21 cellular contexts compared by ENCODE assay signal in the genomic region with DNA sequence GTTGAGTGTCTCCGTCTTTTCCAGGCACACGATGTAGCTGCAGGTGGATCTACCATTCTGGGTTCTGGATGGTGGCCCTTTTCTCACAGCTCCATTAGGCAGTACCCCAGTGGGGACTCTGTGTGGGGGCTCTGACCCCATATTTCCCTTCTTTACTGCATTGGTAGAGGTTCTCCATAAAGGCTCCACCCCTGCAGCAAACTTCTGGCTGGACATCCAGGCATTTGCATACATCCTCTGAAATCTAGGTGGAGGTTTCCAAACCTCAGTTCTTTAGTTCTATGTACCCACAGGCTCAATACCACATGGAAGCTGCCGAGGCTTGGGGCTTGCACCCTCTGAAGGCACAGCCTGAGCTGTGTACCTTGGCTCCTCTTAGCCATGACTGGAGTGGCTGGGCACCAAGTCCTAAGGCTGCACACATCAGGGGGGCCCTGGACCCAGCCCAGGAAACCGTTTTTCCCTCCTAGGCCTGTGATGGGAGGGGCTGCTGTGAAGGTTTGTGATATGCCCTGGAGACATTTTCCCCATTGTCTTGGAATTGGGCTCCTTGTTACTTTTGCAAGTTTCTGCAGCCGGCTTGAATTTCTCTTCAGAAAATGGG. TPM values are rescaled to one million over a fixed set of nuclear protein-coding genes. Genes with fewer than 3 reads are reported as not detected.
A peak's percentile ranks its signal among the peaks of the same experiment; 100 is the strongest.
DNase-seq lines count a peak whose midpoint lies in the region; ATAC-seq and TF ChIP-seq lines count a peak whose summit lies in the region.
"Had no signal": no experiment of that assay in that cellular context is flagged by ENCODE, and none has a peak within 500 bp of the region (broad histone marks: within the 10 kb centered on the region; RNA-seq: fewer than 3 reads in every experiment).

No MANE protein-coding gene starts in this region.

- no peak for TF ChIP-seq POLR2A in transverse colon (IDR thresholded peaks at IDR 0.05)

- H3K27ac Mint-ChIP-seq in CD4-positive, alpha-beta T cell, result peak overlapping the region; percentile 89
- H3K27ac Mint-ChIP-seq in activated CD8-positive, alpha-beta T cell treated with anti-CD3 and anti-CD28 coated beads for 36 hours, result peak overlapping the region; percentile 99
- H3K27ac Mint-ChIP-seq: nephron had no signal

- H3K27ac ChIP-seq in CD4-positive, alpha-beta T cell (ENCODE audit: low read depth, low read length), result no peak overlapping the region
- H3K27ac ChIP-seq in right cardiac atrium (ENCODE audit: low read length) (no peak overlapping the region), transverse colon (peak overlapping the region in 2 of 4 donors; percentile 2 to 40)
- H3K27ac ChIP-seq: breast epithelium, foreskin keratinocyte, GM23248, lower lobe of right lung had no signal

- no peak for TF ChIP-seq CTCF in CD4-positive, alpha-beta T cell (IDR thresholded peaks at IDR 0.05)
- TF ChIP-seq CTCF in activated CD8-positive, alpha-beta T cell treated with anti-CD3 and anti-CD28 coated beads for 36 hours (IDR thresholded peaks at IDR 0.05), result no peak
- TF ChIP-seq CTCF in transverse colon (IDR thresholded peaks at IDR 0.05), result no peak

- no peaks in the 10 kb centered on the region for H3K9me3 ChIP-seq in CD4-positive, alpha-beta T cell (ENCODE audit: control insufficient read depth, low read length)
- H3K9me3 ChIP-seq in right cardiac atrium (ENCODE audit: control insufficient read depth, low read length) (no peaks in the 10 kb centered on the region), transverse colon (no peaks in the 10 kb centered on the region)
- H3K9me3 ChIP-seq: breast epithelium, lower lobe of right lung had no signal

- in situ Hi-C loops in transverse colon (cut with MboI; ENCODE audit: low pct_ligation_motif_present in 1 of 4, low pct_unique_long_range_greater_than_20kb in 1 of 4, low sequenced_read_pairs in 3 of 4), result no loop called here

- H3K36me3 ChIP-seq in transverse colon, result no peaks in the 10 kb centered on the region
- H3K36me3 ChIP-seq: breast epithelium, lower lobe of right lung had no signal

- 76% methylated on average over 5 of the region's 5 CpGs for WGBS in right cardiac atrium
- WGBS in transverse colon (ENCODE audit: low coverage in 1 of 2), 2 donors, result 83% methylated on average over 5 of the region's 5 CpGs; no CpG with 5 or more reads in 1 of the 2 donors

- CTCF ChIA-PET in CD4-positive, alpha-beta T cell (lab: Charles Lee), result no interaction called here
- CTCF ChIA-PET in activated CD8-positive, alpha-beta T cell treated with anti-CD3 and anti-CD28 coated beads for 36 hours (lab: Charles Lee), result no interaction called here

- H3K27me3 Mint-ChIP-seq in CD4-positive, alpha-beta T cell, result no peaks in the 10 kb centered on the region
- H3K27me3 Mint-ChIP-seq in activated CD8-positive, alpha-beta T cell treated with anti-CD3 and anti-CD28 coated beads for 36 hours, result no peaks in the 10 kb centered on the region

- DNase-seq in CD4-positive, alpha-beta T cell, result no peak
- DNase-seq in ELF-1 (ENCODE audit: low read depth, low spot score), result peak; percentile 54
- DNase-seq in activated CD8-positive, alpha-beta T cell treated with anti-CD3 and anti-CD28 coated beads for 36 hours, result no peak
- peak in 1 of 3 donors; percentile 58 for DNase-seq in right cardiac atrium
- DNase-seq in AG08396 (ENCODE audit: low spot score), result no peak
- no peak for DNase-seq in transverse colon
- no peak for DNase-seq in GM03348 (ENCODE audit: low spot score)
- no peak for DNase-seq in epidermal melanocyte (ENCODE audit: insufficient read length, low spot score)
- DNase-seq: activated CD4-positive, alpha-beta T cell treated with anti-CD3 and anti-CD28 coated beads, Interleukin-2, amount 50 U/mL, for 1 hour; activated gamma-delta T cell; C1 segment of cervical spinal cord; DMS79; effector CD4-positive, alpha-beta T cell; foreskin keratinocyte; GM23248; lower lobe of right lung; NCI-H1417 treated with DMSO at 0.1 percent for 48 hours; NCI-H345; SHP77 had no signal

- H3K9me3 Mint-ChIP-seq in CD4-positive, alpha-beta T cell, result no peaks in the 10 kb centered on the region
- peaks cover 20% of the 10 kb centered on the region for H3K9me3 Mint-ChIP-seq in activated CD8-positive, alpha-beta T cell treated with anti-CD3 and anti-CD28 coated beads for 36 hours

- H3K4me3 ChIP-seq in right cardiac atrium (ENCODE audit: low read length) (no peak overlapping the region), transverse colon (no peak overlapping the region)
- H3K4me3 ChIP-seq: breast epithelium, GM23248, lower lobe of right lung had no signal

- TF ChIP-seq EP300 in transverse colon (IDR thresholded peaks at IDR 0.05; ENCODE audit: low read depth), result no peak

- intact Hi-C loops in CD4-positive, alpha-beta T cell (cut with DNase I, micrococcal nuclease), result no loop called here
- intact Hi-C loops in activated CD8-positive, alpha-beta T cell treated with anti-CD3 and anti-CD28 coated beads for 36 hours (cut with micrococcal nuclease), result loop anchor here (10.0 kb wide), 1 partner anchor 61 kb away; no protein-coding TSS in a partner anchor
- intact Hi-C loops in right cardiac atrium (cut with DNase I), result no loop called here
- intact Hi-C loops in transverse colon (cut with DNase I; ENCODE audit: low total_unique reads), result no loop called here

- no peak for ATAC-seq in CD4-positive, alpha-beta T cell (ENCODE audit: poor library complexity)
- no peak for ATAC-seq in activated CD8-positive, alpha-beta T cell treated with anti-CD3 and anti-CD28 coated beads for 36 hours
- peak; percentile 57 to 72 for ATAC-seq in right cardiac atrium
- ATAC-seq: foreskin keratinocyte, lower lobe of right lung had no signal

- peak overlapping the region; percentile 53 for H3K4me3 Mint-ChIP-seq in CD4-positive, alpha-beta T cell
- H3K4me3 Mint-ChIP-seq in activated CD8-positive, alpha-beta T cell treated with anti-CD3 and anti-CD28 coated beads for 36 hours, result no peak overlapping the region
- H3K4me3 Mint-ChIP-seq: nephron had no signal

- H3K36me3 Mint-ChIP-seq in CD4-positive, alpha-beta T cell (ENCODE audit: low read depth), result peaks cover 12% of the 10 kb centered on the region
- H3K36me3 Mint-ChIP-seq in activated CD8-positive, alpha-beta T cell treated with anti-CD3 and anti-CD28 coated beads for 36 hours (ENCODE audit: low read depth), result peaks cover 69% of the 10 kb centered on the region

- peaks cover 8% of the 10 kb centered on the region for H3K4me1 ChIP-seq in right cardiac atrium (ENCODE audit: control insufficient read depth, insufficient read depth, low read length)
- peaks cover 7 to 28% (median 19%) of the 10 kb centered on the region in 4 donors for H3K4me1 ChIP-seq in transverse colon
- H3K4me1 ChIP-seq: breast epithelium had no signal

- peaks cover 77% of the 10 kb centered on the region for H3K4me1 Mint-ChIP-seq in CD4-positive, alpha-beta T cell (ENCODE audit: low read depth)
- H3K4me1 Mint-ChIP-seq in activated CD8-positive, alpha-beta T cell treated with anti-CD3 and anti-CD28 coated beads for 36 hours (ENCODE audit: low read depth), result peaks cover 76% of the 10 kb centered on the region

- H3K27me3 ChIP-seq in CD4-positive, alpha-beta T cell (ENCODE audit: control insufficient read depth, insufficient read depth, low read length), result no peaks in the 10 kb centered on the region
- H3K27me3 ChIP-seq in right cardiac atrium (ENCODE audit: control insufficient read depth, insufficient read depth) (no peaks in the 10 kb centered on the region), transverse colon (no peaks in the 10 kb centered on the region)
- H3K27me3 ChIP-seq: breast epithelium, foreskin keratinocyte had no signal

- POLR2A ChIA-PET in CD4-positive, alpha-beta T cell (lab: Charles Lee), result no interaction called here
- POLR2A ChIA-PET in activated CD8-positive, alpha-beta T cell treated with anti-CD3 and anti-CD28 coated beads for 36 hours (lab: Charles Lee), result no interaction called here

RNA-seq across cellular contexts. Expression of a gene that starts 14.0 kb away (rescaled TPM):
- total RNA-seq in CD4-positive, alpha-beta T cell, result 10 to 100 TPM; 42.9 to 44.8 TPM
- total RNA-seq in activated CD8-positive, alpha-beta T cell treated with anti-CD3 and anti-CD28 coated beads for 36 hours, result 10 to 100 TPM; 64.5 to 67.6 TPM
- total RNA-seq in right cardiac atrium (10 to 100 TPM; 17.4 to 30.9 (median 26.0) TPM), transverse colon (10 to 100 TPM; 17.1 to 67.3 (median 36.9) TPM)
- 9.7 TPM for polyA plus RNA-seq in right cardiac atrium

Comparison
In these comparisons a context has a peak if more than half of its experiments do, and no peak if none do; other contexts are left out.
1. ATAC-seq: peak in right cardiac atrium (2 of 2); none in CD4-positive, alpha-beta T cell (single experiment) and activated CD8-positive, alpha-beta T cell treated with anti-CD3 and anti-CD28 coated beads for 36 hours (single experiment).